In the genomic region with DNA sequence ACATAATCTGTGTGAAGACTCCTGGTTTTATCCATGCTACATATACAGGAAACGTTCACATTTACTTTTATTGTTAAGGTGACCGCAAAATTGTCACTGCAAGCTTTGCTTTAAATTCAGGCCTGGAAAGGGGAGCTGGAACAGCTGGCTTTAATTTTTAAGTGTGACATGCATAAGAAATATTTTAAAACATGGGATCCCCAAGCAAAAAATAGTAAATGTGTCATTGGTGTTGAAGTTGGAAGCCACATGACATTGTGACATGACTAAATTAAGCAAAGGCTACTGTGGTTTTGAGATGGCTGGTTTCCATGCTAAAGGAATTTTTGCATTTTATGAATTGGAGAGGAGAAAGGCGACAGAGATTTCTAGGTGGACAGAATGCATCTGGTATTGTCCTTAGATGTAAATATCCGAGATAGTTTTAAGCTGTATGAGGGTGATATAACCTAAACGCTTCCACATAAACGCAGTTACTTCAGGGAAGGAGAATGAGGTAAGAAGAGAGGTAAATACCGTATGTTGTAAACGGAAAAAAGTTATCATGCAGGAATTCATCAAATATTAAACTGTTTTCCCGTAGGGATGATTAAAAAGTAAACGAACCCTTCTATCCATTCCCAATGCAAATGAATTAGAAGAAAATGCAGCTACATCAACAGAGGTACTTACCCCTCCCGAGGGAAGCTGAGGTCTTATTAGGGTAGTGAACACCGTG, we compare ENCODE assay signal across 8 cellular contexts. TPM values are rescaled to one million over a fixed set of nuclear protein-coding genes. Genes with fewer than 3 reads are reported as not detected.
DNase-seq lines count a peak whose midpoint lies in the region; ATAC-seq and TF ChIP-seq lines count a peak whose summit lies in the region.

No MANE protein-coding gene starts in this region.

- ATAC-seq in heart left ventricle (peak in 1 of 4 donors; percentile 2), left ventricle myocardium superior (no peak), HG03159 (IDR thresholded peaks at IDR 0.05; ENCODE audit: unreplicated experiment) (no peak)

- 19 to 30% (median 24%) methylated on average over 12 of the region's 12 CpGs for WGBS in heart left ventricle, 4 donors
- WGBS in adrenal gland, 4 donors = 24 to 30% (median 25%) methylated on average over 12 of the region's 12 CpGs
- 25 to 30% methylated on average over 12 of the region's 12 CpGs for WGBS in tibial nerve, 2 donors

- TF ChIP-seq EP300 in tibial nerve (IDR thresholded peaks at IDR 0.05) = no peak

- DNase-seq in heart left ventricle (no peak), left ventricle myocardium superior (no peak), adrenal gland (no peak), left kidney (ENCODE audit: low read depth, low spot score) (peak; percentile 5), tibial nerve (ENCODE audit: low spot score in 2 of 2) (no peak), NCI-H2227 treated with DMSO at 0.1 percent for 48 hours (lab: John Stamatoyannopoulos, UW) (no peak)
- DNase-seq in stimulated activated CD4-positive, alpha-beta T cell treated with anti-CD3 and anti-CD28 coated beads, Interleukin-12 subunit alpha, Interleukin-12 subunit beta, amount 100 ng/mL, for 4 hours = no peak

- H3K4me1 ChIP-seq in heart left ventricle (peaks cover 7 to 57% (median 37%) of the 10 kb centered on the region in 12 donors), adrenal gland (replicated peaks in 1 of 2) (peaks cover 6 to 23% of the 10 kb centered on the region in 2 donors), tibial nerve (peaks cover 0 to 55% (median 29%) of the 10 kb centered on the region in 4 donors)

- peak overlapping the region; percentile 95 to 99 (median 96) for H3K27ac ChIP-seq in heart left ventricle
- peak overlapping the region in 4 of 5 donors; percentile 90 to 97 (median 96) for H3K27ac ChIP-seq in adrenal gland
- peak overlapping the region; percentile 93 to 99 (median 94) for H3K27ac ChIP-seq in tibial nerve

- H3K9me3 ChIP-seq in heart left ventricle (peaks cover 0 to 8% (median 0%) of the 10 kb centered on the region in 12 donors), adrenal gland (replicated peaks in 1 of 3) (no peaks in the 10 kb centered on the region), tibial nerve (no peaks in the 10 kb centered on the region)

- TF ChIP-seq POLR2A in heart left ventricle (IDR thresholded peaks at IDR 0.05) (no peak), adrenal gland (IDR thresholded peaks at IDR 0.05) (no peak), tibial nerve (IDR thresholded peaks at IDR 0.05) (no peak)

- H3K27me3 ChIP-seq in heart left ventricle (no peaks in the 10 kb centered on the region), adrenal gland (no peaks in the 10 kb centered on the region), tibial nerve (no peaks in the 10 kb centered on the region)

- TF ChIP-seq CTCF in heart left ventricle (IDR thresholded peaks at IDR 0.05) (no peak), adrenal gland (IDR thresholded peaks at IDR 0.05) (no peak), tibial nerve (IDR thresholded peaks at IDR 0.05) (no peak)

- H3K36me3 ChIP-seq in heart left ventricle (no peaks in the 10 kb centered on the region), adrenal gland (replicated peaks in 1 of 2) (no peaks in the 10 kb centered on the region), tibial nerve (no peaks in the 10 kb centered on the region)

- H3K4me3 ChIP-seq in heart left ventricle (peak overlapping the region; percentile 68 to 98 (median 86)), adrenal gland (peak overlapping the region in 2 of 4 donors; percentile 59 to 83), tibial nerve (peak overlapping the region; percentile 76 to 96 (median 88))

- intact Hi-C loops in heart left ventricle (cut with DNase I) (loop anchor here in 5 of 10 donors (2.0 to 5.0 kb wide), 2 partner anchors 36 kb away; no protein-coding TSS in a partner anchor), left ventricle myocardium superior (cut with micrococcal nuclease) (no loop called here), adrenal gland (cut with DNase I) (no loop called here)

RNA-seq across cellular contexts. Expression of a gene that starts 0.9 kb away (rescaled TPM):
- total RNA-seq in heart left ventricle = 10 to 100 TPM; 49.1 to 93.6 (median 76.3) TPM
- polyA plus RNA-seq in heart left ventricle = 10 to 100 TPM; 19.0 to 44.9 TPM
- total RNA-seq in left ventricle myocardium superior = 71.8 TPM
- total RNA-seq in adrenal gland = 10 to 100 TPM; 12.5 to 57.3 (median 45.6) TPM
- polyA plus RNA-seq in adrenal gland = 10 to 100 TPM; 10.1 to 70.4 (median 12.3) TPM
- 10 to 100 TPM; 27.2 to 48.6 (median 41.2) TPM for total RNA-seq in tibial nerve

RNA-seq across cellular contexts. Expression of a gene that starts 12.1 kb away (rescaled TPM):
- total RNA-seq in heart left ventricle (10 to 100 TPM; 22.9 to 53.4 (median 36.9) TPM), left ventricle myocardium superior (17.8 TPM), adrenal gland (10 to 100 TPM; 19.7 to 43.8 (median 22.5) TPM), tibial nerve (100 to 1,000 TPM in 2 of 4 donors, 10 to 100 TPM in 2; 63.6 to 168 (median 102) TPM)
- polyA plus RNA-seq in heart left ventricle (10 to 100 TPM; 14.9 to 38.5 TPM), adrenal gland (10 to 100 TPM in 2 of 3 donors, 1 to 10 TPM in 1; 7.7 to 22.7 (median 13.4) TPM)

RNA-seq across cellular contexts. Expression of a gene that starts 42.3 kb away (rescaled TPM):
- total RNA-seq in heart left ventricle (10 to 100 TPM; 17.9 to 40.3 (median 28.6) TPM), left ventricle myocardium superior (19.8 TPM), adrenal gland (10 to 100 TPM; 29.6 to 54.9 (median 43.7) TPM), tibial nerve (10 to 100 TPM; 47.3 to 74.1 (median 70.6) TPM)
- polyA plus RNA-seq in heart left ventricle (10 to 100 TPM; 11.1 to 12.6 TPM), adrenal gland (10 to 100 TPM in 1 of 3 donors, 1 to 10 TPM in 2; 7.4 to 39.2 (median 9.7) TPM)
